8 cellular contexts compared by ENCODE assay signal in the genomic region with DNA sequence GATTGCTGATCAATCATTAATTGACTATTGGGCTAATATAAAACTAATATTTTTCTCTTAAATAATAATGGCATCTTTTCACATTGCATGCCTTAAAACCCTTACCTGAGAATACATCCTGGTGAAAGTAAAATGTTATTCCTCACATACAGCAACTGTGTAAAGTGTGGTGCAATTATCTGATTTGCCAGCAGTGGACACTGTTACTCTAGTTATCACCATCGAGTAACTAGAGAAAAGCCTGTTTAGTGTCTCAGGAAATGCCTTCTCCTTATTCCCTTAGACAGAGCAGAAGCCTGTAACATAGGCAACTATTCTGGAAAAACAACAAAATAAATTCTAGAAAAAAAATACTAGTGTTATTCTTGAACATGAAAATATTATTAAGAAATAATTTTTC.
A peak's percentile ranks its signal among the peaks of the same experiment; 100 is the strongest.
DNase-seq lines count a peak whose midpoint lies in the region; ATAC-seq, FAIRE-seq and TF ChIP-seq lines count a peak whose summit lies in the region.

No MANE protein-coding gene starts in this region.

- peak; percentile 71 to 86 (median 71) for TF ChIP-seq CTCF in nephron (IDR thresholded peaks at IDR 0.05; ENCODE audit: unreplicated experiment in 3 of 3)

- H3K36me3 Mint-ChIP-seq in activated CD4-positive, alpha-beta T cell treated with anti-CD3 and anti-CD28 coated beads for 36 hours (ENCODE audit: low read depth) = no peaks in the 10 kb centered on the region
- H3K36me3 Mint-ChIP-seq in nephron (ENCODE audit: low read depth) = no peaks in the 10 kb centered on the region

- CTCF ChIA-PET in activated CD4-positive, alpha-beta T cell treated with anti-CD3 and anti-CD28 coated beads for 36 hours (lab: Charles Lee) = interaction anchor here (0.8 to 1.3 kb wide), 4 partner anchors 62 to 614 kb away, joined by 3 to 6 read pairs (median 3); no protein-coding TSS in a partner anchor

- DNase-seq in activated CD4-positive, alpha-beta T cell treated with anti-CD3 and anti-CD28 coated beads for 48 hours = peak; percentile 4
- DNase-seq in activated CD4-positive, alpha-beta T cell treated with anti-CD3 and anti-CD28 coated beads for 36 hours = no peak
- DNase-seq in NCI-H460 (ENCODE audit: extremely low read depth, low read depth) (peak; percentile 46), GM19238 (ENCODE audit: insufficient read length, low spot score) (no peak)

- peaks cover 9% of the 10 kb centered on the region for H3K27me3 Mint-ChIP-seq in activated CD4-positive, alpha-beta T cell treated with anti-CD3 and anti-CD28 coated beads for 36 hours
- H3K27me3 Mint-ChIP-seq in nephron (ENCODE audit: low read depth) = no peaks in the 10 kb centered on the region

- H3K9me3 Mint-ChIP-seq in activated CD4-positive, alpha-beta T cell treated with anti-CD3 and anti-CD28 coated beads for 36 hours (ENCODE audit: low read depth) = no peaks in the 10 kb centered on the region
- H3K9me3 Mint-ChIP-seq in nephron = no peaks in the 10 kb centered on the region

- H3K4me3 Mint-ChIP-seq in activated CD4-positive, alpha-beta T cell treated with anti-CD3 and anti-CD28 coated beads for 36 hours = no peak overlapping the region
- H3K4me3 Mint-ChIP-seq in nephron = no peak overlapping the region

- ATAC-seq in activated CD4-positive, alpha-beta T cell treated with anti-CD3 and anti-CD28 coated beads for 36 hours = no peak
- peak; percentile 65 for ATAC-seq in HG03354 (IDR thresholded peaks at IDR 0.05; ENCODE audit: poor library complexity, severe bottlenecking, unreplicated experiment)
- ATAC-seq in HG02973 (IDR thresholded peaks at IDR 0.05; ENCODE audit: unreplicated experiment) = no peak

- no peaks in the 10 kb centered on the region for H3K4me1 Mint-ChIP-seq in activated CD4-positive, alpha-beta T cell treated with anti-CD3 and anti-CD28 coated beads for 36 hours
- no peaks in the 10 kb centered on the region for H3K4me1 Mint-ChIP-seq in nephron

- POLR2A ChIA-PET in activated CD4-positive, alpha-beta T cell treated with anti-CD3 and anti-CD28 coated beads for 36 hours (lab: Charles Lee) = no interaction called here

- H3K27ac Mint-ChIP-seq in activated CD4-positive, alpha-beta T cell treated with anti-CD3 and anti-CD28 coated beads for 36 hours = no peak overlapping the region
- H3K27ac Mint-ChIP-seq in nephron = no peak overlapping the region

- peak; percentile 72 for FAIRE-seq in endometrium (lab: Jason Lieb, UNC)

- intact Hi-C loops in activated CD4-positive, alpha-beta T cell treated with anti-CD3 and anti-CD28 coated beads for 36 hours (cut with DNase I, micrococcal nuclease) = loop anchor here (2.0 to 10.0 kb wide), 5 partner anchors 427 to 797 kb away; no protein-coding TSS in a partner anchor

Comparison
In these comparisons a context has a peak if more than half of its experiments do, and no peak if none do; other contexts are left out.
1. DNase-seq: peak in activated CD4-positive, alpha-beta T cell treated with anti-CD3 and anti-CD28 coated beads for 48 hours (single experiment) and NCI-H460 (single experiment); none in activated CD4-positive, alpha-beta T cell treated with anti-CD3 and anti-CD28 coated beads for 36 hours (single experiment) and GM19238 (single experiment).